Comparison of ENCODE assay signal across 8 cellular contexts in genomic region chr19:48419158-48419920, GRCh38. TPM values are rescaled to one million over a fixed set of nuclear protein-coding genes. Genes with fewer than 3 reads are reported as not detected.
DNase-seq lines count a peak whose midpoint lies in the region; ATAC-seq lines count a peak whose summit lies in the region.

No MANE protein-coding gene starts in this region.

- H3K4me3 Mint-ChIP-seq in activated naive CD8-positive, alpha-beta T cell treated with anti-CD3 and anti-CD28 coated beads, Interleukin-2, amount 10 ng/mL, durations not matched to agents 7 days and 5 days, result peak overlapping the region; percentile 85
- H3K4me3 Mint-ChIP-seq in stimulated activated naive B cell treated with anti-CD40 and anti-IgM and Interleukin-4, amounts not matched to agents 10 μg/mL and 1 μg/mL and 100 μg/mL, for 72 hours, result peak overlapping the region; percentile 76 to 80

- intact Hi-C loops in posterior vena cava (cut with DNase I), result no loop called here

- POLR2A ChIA-PET in activated naive CD8-positive, alpha-beta T cell treated with anti-CD3 and anti-CD28 coated beads, Interleukin-2, amount 10 ng/mL, durations not matched to agents 7 days and 5 days (lab: Charles Lee), result interaction anchor here (2.2 kb wide), 1 partner anchor 16 kb away, joined by 5 read pairs; no protein-coding TSS in a partner anchor

- no peaks in the 10 kb centered on the region for H3K9me3 Mint-ChIP-seq in activated naive CD8-positive, alpha-beta T cell treated with anti-CD3 and anti-CD28 coated beads, Interleukin-2, amount 10 ng/mL, durations not matched to agents 7 days and 5 days
- H3K9me3 Mint-ChIP-seq in stimulated activated naive B cell treated with anti-CD40 and anti-IgM and Interleukin-4, amounts not matched to agents 10 μg/mL and 1 μg/mL and 100 μg/mL, for 72 hours, result peaks cover 0 to 1% of the 10 kb centered on the region in 2 donors

- H3K27ac Mint-ChIP-seq in activated naive CD8-positive, alpha-beta T cell treated with anti-CD3 and anti-CD28 coated beads, Interleukin-2, amount 10 ng/mL, durations not matched to agents 7 days and 5 days, result peak overlapping the region; percentile 89
- peak overlapping the region; percentile 84 for H3K27ac Mint-ChIP-seq in stimulated activated naive B cell treated with anti-CD40 and anti-IgM and Interleukin-4, amounts not matched to agents 10 μg/mL and 1 μg/mL and 100 μg/mL, for 72 hours

- no peaks in the 10 kb centered on the region for H3K36me3 Mint-ChIP-seq in activated naive CD8-positive, alpha-beta T cell treated with anti-CD3 and anti-CD28 coated beads, Interleukin-2, amount 10 ng/mL, durations not matched to agents 7 days and 5 days
- peaks cover 0 to 2% of the 10 kb centered on the region in 2 donors for H3K36me3 Mint-ChIP-seq in stimulated activated naive B cell treated with anti-CD40 and anti-IgM and Interleukin-4, amounts not matched to agents 10 μg/mL and 1 μg/mL and 100 μg/mL, for 72 hours

- H3K27me3 Mint-ChIP-seq in activated naive CD8-positive, alpha-beta T cell treated with anti-CD3 and anti-CD28 coated beads, Interleukin-2, amount 10 ng/mL, durations not matched to agents 7 days and 5 days, result peaks cover 21% of the 10 kb centered on the region
- peaks cover 40 to 57% of the 10 kb centered on the region in 2 donors for H3K27me3 Mint-ChIP-seq in stimulated activated naive B cell treated with anti-CD40 and anti-IgM and Interleukin-4, amounts not matched to agents 10 μg/mL and 1 μg/mL and 100 μg/mL, for 72 hours

- DNase-seq in G401 (ENCODE audit: low spot score) (peak; percentile 65), T-helper 1 cell (peak; percentile 36 to 66 (median 59)), lung microvascular endothelial cell (ENCODE audit: low read depth in 2 of 2) (peak; percentile 52 to 73), posterior vena cava (ENCODE audit: low spot score) (no peak)
- DNase-seq in activated naive CD8-positive, alpha-beta T cell treated with anti-CD3 and anti-CD28 coated beads, Interleukin-2, amount 10 ng/mL, durations not matched to agents 7 days and 5 days, result peak; percentile 73
- peak; percentile 61 for DNase-seq in stimulated activated naive B cell treated with anti-CD40 and anti-IgM and Interleukin-4, amounts not matched to agents 10 μg/mL and 1 μg/mL and 100 μg/mL, for 72 hours

- peaks cover 17% of the 10 kb centered on the region for H3K4me1 Mint-ChIP-seq in activated naive CD8-positive, alpha-beta T cell treated with anti-CD3 and anti-CD28 coated beads, Interleukin-2, amount 10 ng/mL, durations not matched to agents 7 days and 5 days
- peaks cover 19 to 34% of the 10 kb centered on the region in 2 donors for H3K4me1 Mint-ChIP-seq in stimulated activated naive B cell treated with anti-CD40 and anti-IgM and Interleukin-4, amounts not matched to agents 10 μg/mL and 1 μg/mL and 100 μg/mL, for 72 hours

- in situ Hi-C loops in G401 (cut with HindIII; ENCODE audit: low sequenced_read_pairs), result no loop called here

- ATAC-seq in HG02678 (IDR thresholded peaks at IDR 0.05; ENCODE audit: unreplicated experiment) (peak; percentile 85), HG03159 (IDR thresholded peaks at IDR 0.05; ENCODE audit: unreplicated experiment) (no peak)
- peak; percentile 83 for ATAC-seq in activated naive CD8-positive, alpha-beta T cell treated with anti-CD3 and anti-CD28 coated beads, Interleukin-2, amount 10 ng/mL, durations not matched to agents 7 days and 5 days (ENCODE audit: low read depth)
- peak; percentile 89 for ATAC-seq in stimulated activated naive B cell treated with anti-CD40 and anti-IgM and Interleukin-4, amounts not matched to agents 10 μg/mL and 1 μg/mL and 100 μg/mL, for 72 hours (replicated peaks)

RNA-seq across cellular contexts. Expression of gene GRIN2D, which starts 25.9 kb away (rescaled TPM):
- total RNA-seq in G401 (2014; rRNA removed; shearing (Covaris generic)), result 5.4 and 6.1 TPM in 2 replicates
- total RNA-seq in activated naive CD8-positive, alpha-beta T cell treated with anti-CD3 and anti-CD28 coated beads, Interleukin-2, amount 10 ng/mL, durations not matched to agents 7 days and 5 days, result under 1 TPM; 0.14 to 0.17 TPM
- total RNA-seq in lung microvascular endothelial cell (0.20 and 0.22 TPM in 2 replicates), posterior vena cava (1 to 10 TPM in 1 of 2 donors, under 1 TPM in 1; 0.71 to 2.3 TPM)

RNA-seq across cellular contexts. Expression of gene GRWD1, which starts 26.4 kb away (rescaled TPM):
- total RNA-seq in G401 (2014; rRNA removed; shearing (Covaris generic)), result 87.9 and 99.8 TPM in 2 replicates
- total RNA-seq in activated naive CD8-positive, alpha-beta T cell treated with anti-CD3 and anti-CD28 coated beads, Interleukin-2, amount 10 ng/mL, durations not matched to agents 7 days and 5 days, result 10 to 100 TPM; 31.3 to 36.0 TPM
- total RNA-seq in lung microvascular endothelial cell, result 10.0 and 14.5 TPM in 2 replicates
- total RNA-seq in posterior vena cava, result 10 to 100 TPM; 21.1 to 24.2 TPM

RNA-seq across cellular contexts. Expression of gene KDELR1, which starts 28.0 kb away (rescaled TPM):
- 137 and 145 TPM in 2 replicates for total RNA-seq in G401 (2014; rRNA removed; shearing (Covaris generic))
- total RNA-seq in activated naive CD8-positive, alpha-beta T cell treated with anti-CD3 and anti-CD28 coated beads, Interleukin-2, amount 10 ng/mL, durations not matched to agents 7 days and 5 days, result 10 to 100 TPM; 75.8 to 75.9 TPM
- total RNA-seq in lung microvascular endothelial cell (34.9 and 37.0 TPM in 2 replicates), posterior vena cava (100 to 1,000 TPM in 1 of 2 donors, 10 to 100 TPM in 1; 94.6 to 111 TPM)

RNA-seq across cellular contexts. Expression of gene KCNJ14, which starts 36.0 kb away (rescaled TPM):
- total RNA-seq in G401 (2014; rRNA removed; shearing (Covaris generic)), result 0.31 TPM in 1 of 2 replicates, not detected in the other
- total RNA-seq in activated naive CD8-positive, alpha-beta T cell treated with anti-CD3 and anti-CD28 coated beads, Interleukin-2, amount 10 ng/mL, durations not matched to agents 7 days and 5 days, result 1 to 10 TPM; 1.4 TPM
- under 0.01 and 0.20 TPM in 2 replicates for total RNA-seq in lung microvascular endothelial cell
- total RNA-seq in posterior vena cava, result under 1 TPM; 0.52 to 0.65 TPM

RNA-seq across cellular contexts. Expression of gene CYTH2, which starts 49.8 kb away (rescaled TPM):
- total RNA-seq in G401 (2014; rRNA removed; shearing (Covaris generic)), result 87.4 and 107 TPM in 2 replicates
- 10 to 100 TPM; 57.6 to 59.1 TPM for total RNA-seq in activated naive CD8-positive, alpha-beta T cell treated with anti-CD3 and anti-CD28 coated beads, Interleukin-2, amount 10 ng/mL, durations not matched to agents 7 days and 5 days
- total RNA-seq in lung microvascular endothelial cell (40.1 and 43.1 TPM in 2 replicates), posterior vena cava (10 to 100 TPM; 34.1 to 49.2 TPM)
